In the genomic region with DNA sequence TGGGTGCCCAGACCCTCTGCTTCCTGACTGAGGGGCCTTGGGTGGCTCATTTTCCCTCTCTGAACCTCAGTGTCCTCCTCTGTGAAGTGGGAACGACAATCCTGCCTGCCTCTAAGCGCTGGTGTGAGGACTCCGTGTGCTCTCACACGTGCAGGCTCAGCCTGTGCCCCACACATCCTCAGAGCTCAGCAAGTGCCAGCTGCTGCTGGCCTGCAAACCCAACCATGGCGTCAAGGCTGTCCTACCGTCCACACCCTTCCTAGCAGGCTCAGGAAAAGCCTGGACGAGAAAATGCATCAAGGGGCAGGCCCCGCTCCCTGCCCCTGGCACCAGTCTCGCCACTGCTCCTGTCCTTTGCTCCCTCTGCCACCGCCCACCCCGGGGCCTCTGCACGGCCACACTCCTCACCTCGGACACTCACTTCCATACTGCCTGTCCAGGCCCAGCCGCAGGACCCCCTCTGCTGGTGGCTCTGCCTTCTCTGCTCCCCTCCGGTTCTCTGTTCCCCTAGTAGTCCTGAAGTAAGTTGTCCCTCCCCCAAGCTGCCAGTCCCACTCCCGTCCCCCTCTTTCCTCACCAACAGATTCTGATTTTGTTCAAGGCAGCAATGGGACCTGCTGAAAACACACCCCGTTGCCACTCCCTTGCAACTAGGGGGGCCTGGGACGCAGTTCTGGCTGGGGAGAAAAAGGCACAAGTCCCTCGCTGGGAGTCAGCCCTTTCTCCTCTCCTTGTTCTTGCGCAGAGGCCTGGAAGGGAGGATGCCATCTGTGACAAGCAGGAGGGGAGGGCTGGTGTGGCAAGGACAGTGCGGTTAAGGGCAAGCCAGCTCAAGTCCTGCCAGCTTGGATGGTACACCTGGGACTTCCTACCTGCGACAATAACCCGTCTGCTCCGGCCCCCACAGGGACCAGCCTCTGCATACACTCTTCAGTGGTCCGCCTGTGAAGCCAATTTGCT, we compare ENCODE assay signal across 15 cellular contexts.
DNase-seq lines count a peak whose midpoint lies in the region; ATAC-seq and TF ChIP-seq lines count a peak whose summit lies in the region.
"Had no signal": no experiment of that assay in that cellular context is flagged by ENCODE, and none has a peak within 500 bp of the region (broad histone marks: within the 10 kb centered on the region; RNA-seq: fewer than 3 reads in every experiment).

No MANE protein-coding gene starts in this region.

- H3K36me3 ChIP-seq in heart right ventricle: peaks cover 0 to 54% (median 0%) of the 10 kb centered on the region in 9 donors
- peaks cover 26% of the 10 kb centered on the region for H3K36me3 ChIP-seq in brain microvascular endothelial cell (replicated peaks)
- H3K36me3 ChIP-seq in lower lobe of right lung: peaks cover 46% of the 10 kb centered on the region
- peaks cover 36% of the 10 kb centered on the region for H3K36me3 ChIP-seq in upper lobe of right lung

- 87 to 88% methylated on average over 25 of the region's 25 CpGs for WGBS in heart right ventricle, 2 donors

- H3K9me3 ChIP-seq in heart right ventricle (no peaks in the 10 kb centered on the region), lower lobe of right lung (no peaks in the 10 kb centered on the region), upper lobe of right lung (no peaks in the 10 kb centered on the region)

- peak in 3 of 9 donors; percentile 16 to 30 (median 22) for TF ChIP-seq CTCF in heart right ventricle (IDR thresholded peaks at IDR 0.05)
- peak; percentile 57 for TF ChIP-seq CTCF in brain microvascular endothelial cell (IDR thresholded peaks at IDR 0.05; ENCODE audit: low read depth, low read length, missing control alignments)
- TF ChIP-seq CTCF in lower lobe of right lung (IDR thresholded peaks at IDR 0.05): peak; percentile 14
- peak; percentile 8 for TF ChIP-seq CTCF in upper lobe of right lung (IDR thresholded peaks at IDR 0.05)

- H3K27ac ChIP-seq in heart right ventricle (peak overlapping the region in 2 of 10 donors; percentile 31 to 48), brain microvascular endothelial cell (no peak overlapping the region), lower lobe of right lung (no peak overlapping the region), upper lobe of right lung (no peak overlapping the region)
- H3K27ac ChIP-seq: GM23248 had no signal

- H3K4me1 ChIP-seq in heart right ventricle (peaks cover 6 to 49% (median 24%) of the 10 kb centered on the region in 9 donors), lower lobe of right lung (peaks cover 11% of the 10 kb centered on the region), upper lobe of right lung (peaks cover 7% of the 10 kb centered on the region)

- intact Hi-C loops in cardiac septum (cut with DNase I) (loop anchor here (5.0 kb wide), 1 partner anchor 133 kb away; no protein-coding TSS in a partner anchor), heart right ventricle (cut with DNase I) (loop anchor here in 2 of 10 donors (10.0 kb wide), 1 partner anchor 130 kb away; no protein-coding TSS in a partner anchor), lower lobe of right lung (cut with DNase I) (loop anchor here (2.0 kb wide), 1 partner anchor 22 kb away; no protein-coding TSS in a partner anchor), upper lobe of right lung (cut with DNase I) (no loop called here)

- no peaks in the 10 kb centered on the region for H3K27me3 ChIP-seq in heart right ventricle
- no peaks in the 10 kb centered on the region for H3K27me3 ChIP-seq in brain microvascular endothelial cell (replicated peaks)
- no peaks in the 10 kb centered on the region for H3K27me3 ChIP-seq in lower lobe of right lung (ENCODE audit: low read depth)
- H3K27me3 ChIP-seq in upper lobe of right lung: no peaks in the 10 kb centered on the region

- H3K4me3 ChIP-seq in heart right ventricle (no peak overlapping the region), brain microvascular endothelial cell (ENCODE audit: low read depth, low read length) (no peak overlapping the region), lower lobe of right lung (no peak overlapping the region), upper lobe of right lung (no peak overlapping the region)
- H3K4me3 ChIP-seq: GM23248, skin epidermis had no signal

- DNase-seq in cardiac septum (ENCODE audit: low spot score): peak; percentile 57
- DNase-seq in heart right ventricle: no peak
- no peak for DNase-seq in brain microvascular endothelial cell
- no peak for DNase-seq in lower lobe of right lung
- peak; percentile 59 for DNase-seq in upper lobe of right lung
- no peak for DNase-seq in hypothalamus (lab: John Stamatoyannopoulos, UW)
- DNase-seq in stimulated activated CD4-positive, alpha-beta T cell treated with anti-CD3 and anti-CD28 coated beads, Interleukin-4, amount 100 ng/mL, for 24 hours: no peak
- DNase-seq: activated naive CD8-positive, alpha-beta T cell treated with anti-CD3 and anti-CD28 coated beads for 36 hours; DMS79; GM23248; kidney; naive thymus-derived CD8-positive, alpha-beta T cell; NCI-H1092 treated with DMSO at 0.1 percent for 48 hours had no signal

- no peak for ATAC-seq in heart right ventricle
- peak in 1 of 2 donors; percentile 3 for ATAC-seq in lower lobe of right lung
- peak; percentile 17 for ATAC-seq in upper lobe of right lung
- no peak for ATAC-seq in HG03095 (IDR thresholded peaks at IDR 0.05; ENCODE audit: unreplicated experiment)
- ATAC-seq: naive thymus-derived CD8-positive, alpha-beta T cell had no signal

- in situ Hi-C loops in brain microvascular endothelial cell (cut with HindIII; ENCODE audit: low pct_ligation_motif_present, low sequenced_read_pairs): no loop called here

Comparison
In these comparisons a context has a peak if more than half of its experiments do, and no peak if none do; other contexts are left out.
1. DNase-seq: peak in cardiac septum (single experiment) and upper lobe of right lung (single experiment); none in heart right ventricle (0 of 2), brain microvascular endothelial cell (single experiment), lower lobe of right lung (single experiment), hypothalamus (0 of 51) and stimulated activated CD4-positive, alpha-beta T cell treated with anti-CD3 and anti-CD28 coated beads, Interleukin-4, amount 100 ng/mL, for 24 hours (single experiment).